In the genomic region with DNA sequence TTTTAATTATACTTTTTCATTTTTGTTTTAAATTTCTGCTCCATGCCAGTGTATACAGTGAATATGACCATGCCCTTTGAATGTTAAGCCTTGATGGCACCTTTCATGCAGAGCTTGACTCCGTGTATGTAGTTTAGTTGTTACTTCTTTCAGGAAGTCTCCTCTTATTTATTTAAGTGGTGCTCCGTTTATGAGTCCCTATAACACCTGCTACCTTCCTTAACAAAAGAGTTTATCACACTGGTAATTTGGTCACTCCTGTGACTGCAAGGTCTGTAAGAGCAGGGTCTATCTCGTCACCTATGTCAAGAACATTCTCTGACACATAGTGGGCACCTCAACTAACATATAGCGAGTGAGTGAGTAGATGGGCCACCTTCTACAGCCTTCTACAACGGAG, we compare ENCODE assay signal across 14 cellular contexts.
"Had no signal": no experiment of that assay in that cellular context is flagged by ENCODE, and none has a peak within 500 bp of the region (broad histone marks: within the 10 kb centered on the region; RNA-seq: fewer than 3 reads in every experiment).

No MANE protein-coding gene starts in this region.

- H3K27ac Mint-ChIP-seq: activated CD8-positive, alpha-beta T cell treated with anti-CD3 and anti-CD28 coated beads for 36 hours; activated T-cell treated with anti-CD3 and anti-CD28 coated beads, Interleukin-2, amount 50 U/mL, for 72 hours; memory B cell; stimulated activated naive CD8-positive, alpha-beta T cell treated with anti-CD3 and anti-CD28 coated beads, Interleukin-15, Interleukin-2, amounts not matched to agents 100 ng/mL and 50 ng/mL, for 24 hours had no signal

- H3K4me3 ChIP-seq: heart left ventricle, left lung, ovary, testis had no signal

- ATAC-seq: activated CD8-positive, alpha-beta T cell treated with anti-CD3 and anti-CD28 coated beads for 36 hours; heart left ventricle had no signal

- H3K36me3 ChIP-seq: heart left ventricle, left lung, ovary had no signal

- H3K9me3 Mint-ChIP-seq: activated CD8-positive, alpha-beta T cell treated with anti-CD3 and anti-CD28 coated beads for 36 hours; activated T-cell treated with anti-CD3 and anti-CD28 coated beads, Interleukin-2, amount 50 U/mL, for 72 hours; memory B cell; stimulated activated naive CD8-positive, alpha-beta T cell treated with anti-CD3 and anti-CD28 coated beads, Interleukin-15, Interleukin-2, amounts not matched to agents 100 ng/mL and 50 ng/mL, for 24 hours had no signal

- H3K27me3 ChIP-seq: heart left ventricle, left lung, ovary, testis had no signal

- H3K36me3 Mint-ChIP-seq: memory B cell had no signal

- H3K27ac ChIP-seq: left lung, ovary, testis had no signal

- H3K4me1 Mint-ChIP-seq: memory B cell had no signal

- H3K9me3 ChIP-seq: heart left ventricle, left lung, ovary, testis had no signal

- H3K4me3 Mint-ChIP-seq: activated CD8-positive, alpha-beta T cell treated with anti-CD3 and anti-CD28 coated beads for 36 hours; activated T-cell treated with anti-CD3 and anti-CD28 coated beads, Interleukin-2, amount 50 U/mL, for 72 hours; memory B cell; neural crest cell; stimulated activated naive CD8-positive, alpha-beta T cell treated with anti-CD3 and anti-CD28 coated beads, Interleukin-15, Interleukin-2, amounts not matched to agents 100 ng/mL and 50 ng/mL, for 24 hours had no signal

- DNase-seq: activated CD4-positive, alpha-beta T cell treated with anti-CD3 and anti-CD28 coated beads for 4 hours; activated CD8-positive, alpha-beta memory T cell treated with anti-CD3 and anti-CD28 coated beads, Interleukin-2, amount 50 U/mL, for 4 hours; activated CD8-positive, alpha-beta T cell treated with anti-CD3 and anti-CD28 coated beads for 36 hours; activated T-cell treated with anti-CD3 and anti-CD28 coated beads, Interleukin-2, amount 50 U/mL, for 72 hours; aorta; heart left ventricle; left lung; ovary; stimulated activated CD4-positive, alpha-beta T cell treated with anti-CD3 and anti-CD28 coated beads, Interleukin-15, amount 100 ng/mL, for 24 hours; stimulated activated CD4-positive, alpha-beta T cell treated with anti-CD3 and anti-CD28 coated beads, Interleukin-4, amount 100 ng/mL, for 24 hours; testis had no signal
